In genomic region chr17:57966246-57966645, GRCh38 we compare ENCODE assay signal across 23 cellular contexts. TPM values are rescaled to one million over a fixed set of nuclear protein-coding genes. Genes with fewer than 3 reads are reported as not detected.
A peak's percentile ranks its signal among the peaks of the same experiment; 100 is the strongest.
DNase-seq lines count a peak whose midpoint lies in the region; ATAC-seq and TF ChIP-seq lines count a peak whose summit lies in the region.
"Had no signal": no experiment of that assay in that cellular context is flagged by ENCODE, and none has a peak within 500 bp of the region (broad histone marks: within the 10 kb centered on the region; RNA-seq: fewer than 3 reads in every experiment).

No MANE protein-coding gene starts in this region.

- no peak for TF ChIP-seq CTCF in lower leg skin (IDR thresholded peaks at IDR 0.05)
- TF ChIP-seq CTCF in nephron progenitor cell (IDR thresholded peaks at IDR 0.05): no peak

- no peaks in the 10 kb centered on the region for H3K9me3 Mint-ChIP-seq in activated CD8-positive, alpha-beta memory T cell treated with anti-CD3 and anti-CD28 coated beads, Interleukin-2, amount 10 ng/mL, durations not matched to agents 7 days and 5 days (ENCODE audit: low read depth)
- no peaks in the 10 kb centered on the region for H3K9me3 Mint-ChIP-seq in nephron progenitor cell
- H3K9me3 Mint-ChIP-seq: CD4-positive, CD25-positive, alpha-beta regulatory T cell; HFFc6 had no signal

- H3K4me3 Mint-ChIP-seq in activated CD8-positive, alpha-beta memory T cell treated with anti-CD3 and anti-CD28 coated beads, Interleukin-2, amount 10 ng/mL, durations not matched to agents 7 days and 5 days: no peak overlapping the region
- H3K4me3 Mint-ChIP-seq in nephron progenitor cell: no peak overlapping the region
- H3K4me3 Mint-ChIP-seq: HFFc6 had no signal

- no peak for ATAC-seq in activated CD8-positive, alpha-beta memory T cell treated with anti-CD3 and anti-CD28 coated beads, Interleukin-2, amount 10 ng/mL, durations not matched to agents 7 days and 5 days
- ATAC-seq: PC-3 had no signal

- intact Hi-C loops in lower leg skin (cut with DNase I; ENCODE audit: low total_unique reads) (no loop called here), posterior vena cava (cut with DNase I) (no loop called here)

- DNase-seq in activated CD8-positive, alpha-beta memory T cell treated with anti-CD3 and anti-CD28 coated beads for 24 hours: peak; percentile 21
- DNase-seq in activated CD8-positive, alpha-beta memory T cell treated with anti-CD3 and anti-CD28 coated beads, Interleukin-2, amount 10 ng/mL, durations not matched to agents 7 days and 5 days: no peak
- DNase-seq in lower leg skin (ENCODE audit: low spot score in 2 of 2) (peak; percentile 6 to 15), posterior vena cava (ENCODE audit: low spot score) (peak; percentile 35), C1 segment of cervical spinal cord (lab: John Stamatoyannopoulos, UW) (no peak), nephron progenitor cell (no peak), AML-193 (lab: John Stamatoyannopoulos, UW) (no peak)
- DNase-seq: 8988T; ACHN; CD4-positive, CD25-positive, alpha-beta regulatory T cell; DMS153; DND-41; GM23248; HFFc6; KBM-7; MV-4-11; NCI-H1105; NCI-H146; NCI-H1930; NCI-H2107; NCI-H774; PC-3 had no signal

- no peak for TF ChIP-seq POLR2A in lower leg skin (IDR thresholded peaks at IDR 0.05)

- no peaks in the 10 kb centered on the region for H3K36me3 Mint-ChIP-seq in activated CD8-positive, alpha-beta memory T cell treated with anti-CD3 and anti-CD28 coated beads, Interleukin-2, amount 10 ng/mL, durations not matched to agents 7 days and 5 days
- peaks cover 5% of the 10 kb centered on the region for H3K36me3 Mint-ChIP-seq in nephron progenitor cell (ENCODE audit: low read depth)
- H3K36me3 Mint-ChIP-seq: CD4-positive, CD25-positive, alpha-beta regulatory T cell had no signal

- CTCF ChIA-PET in activated CD8-positive, alpha-beta memory T cell treated with anti-CD3 and anti-CD28 coated beads, Interleukin-2, amount 10 ng/mL, durations not matched to agents 7 days and 5 days (lab: Charles Lee): interaction anchor here (1.6 to 1.9 kb wide), 2 partner anchors 10 to 33 kb away, joined by 4 read pairs; no protein-coding TSS in a partner anchor

- no peak overlapping the region for H3K4me3 ChIP-seq in lower leg skin (ENCODE audit: low read depth, poor library complexity, severe bottlenecking)
- H3K4me3 ChIP-seq: GM23248, HAP-1 had no signal

- peaks cover 25% of the 10 kb centered on the region for H3K27me3 Mint-ChIP-seq in activated CD8-positive, alpha-beta memory T cell treated with anti-CD3 and anti-CD28 coated beads, Interleukin-2, amount 10 ng/mL, durations not matched to agents 7 days and 5 days
- H3K27me3 Mint-ChIP-seq in nephron progenitor cell (ENCODE audit: low read depth, poor library complexity): no peaks in the 10 kb centered on the region

- H3K27ac Mint-ChIP-seq in activated CD8-positive, alpha-beta memory T cell treated with anti-CD3 and anti-CD28 coated beads, Interleukin-2, amount 10 ng/mL, durations not matched to agents 7 days and 5 days: no peak overlapping the region
- no peak overlapping the region for H3K27ac Mint-ChIP-seq in nephron progenitor cell
- H3K27ac Mint-ChIP-seq: HFFc6 had no signal

- WGBS in lower leg skin, 2 donors: 88 to 97% methylated on average over 5 of the region's 5 CpGs

- H3K4me1 Mint-ChIP-seq in activated CD8-positive, alpha-beta memory T cell treated with anti-CD3 and anti-CD28 coated beads, Interleukin-2, amount 10 ng/mL, durations not matched to agents 7 days and 5 days: no peaks in the 10 kb centered on the region
- peaks cover 25% of the 10 kb centered on the region for H3K4me1 Mint-ChIP-seq in nephron progenitor cell
- H3K4me1 Mint-ChIP-seq: CD4-positive, CD25-positive, alpha-beta regulatory T cell had no signal

RNA-seq across cellular contexts. Expression of gene CUEDC1, which starts 11.0 kb away (rescaled TPM):
- total RNA-seq in activated CD8-positive, alpha-beta memory T cell treated with anti-CD3 and anti-CD28 coated beads, Interleukin-2, amount 10 ng/mL, durations not matched to agents 7 days and 5 days: not detected
- total RNA-seq in lower leg skin (10 to 100 TPM in 3 of 4 donors, 1 to 10 TPM in 1; 7.5 to 14.3 (median 12.7) TPM), posterior vena cava (10 to 100 TPM; 42.3 to 43.6 TPM)
- total RNA-seq: CD4-positive, CD25-positive, alpha-beta regulatory T cell had no signal

RNA-seq across cellular contexts. Expression of gene VEZF1, which starts 21.8 kb away (rescaled TPM):
- total RNA-seq in activated CD8-positive, alpha-beta memory T cell treated with anti-CD3 and anti-CD28 coated beads, Interleukin-2, amount 10 ng/mL, durations not matched to agents 7 days and 5 days: 10 to 100 TPM; 33.2 to 37.6 TPM
- total RNA-seq in lower leg skin: 10 to 100 TPM; 30.3 to 56.1 (median 46.6) TPM
- total RNA-seq in posterior vena cava: 10 to 100 TPM; 56.1 to 61.8 TPM

RNA-seq across cellular contexts. Expression of gene SRSF1, which starts 40.8 kb away (rescaled TPM):
- total RNA-seq in activated CD8-positive, alpha-beta memory T cell treated with anti-CD3 and anti-CD28 coated beads, Interleukin-2, amount 10 ng/mL, durations not matched to agents 7 days and 5 days: 100 to 1,000 TPM; 365 to 418 TPM
- total RNA-seq in lower leg skin: 100 to 1,000 TPM in 2 of 4 donors, 10 to 100 TPM in 2; 82.3 to 128 (median 104) TPM
- 100 to 1,000 TPM; 120 to 152 TPM for total RNA-seq in posterior vena cava

Comparison
In these comparisons a context has a peak if more than half of its experiments do, and no peak if none do; other contexts are left out.
1. DNase-seq: peak in activated CD8-positive, alpha-beta memory T cell treated with anti-CD3 and anti-CD28 coated beads for 24 hours (single experiment), lower leg skin (2 of 2) and posterior vena cava (single experiment); none in activated CD8-positive, alpha-beta memory T cell treated with anti-CD3 and anti-CD28 coated beads, Interleukin-2, amount 10 ng/mL, durations not matched to agents 7 days and 5 days (single experiment), C1 segment of cervical spinal cord (0 of 14), nephron progenitor cell (single experiment) and AML-193 (0 of 2).
2. RNA of gene CUEDC1, which starts 11.0 kb away (total RNA-seq): 42.3 to 43.6 TPM in posterior vena cava and 7.5 to 14.3 TPM in lower leg skin; not detected in activated CD8-positive, alpha-beta memory T cell treated with anti-CD3 and anti-CD28 coated beads, Interleukin-2, amount 10 ng/mL, durations not matched to agents 7 days and 5 days; every median in the first group is over 4 times any median in the second.